16 cellular contexts compared by ENCODE assay signal in the genomic region with DNA sequence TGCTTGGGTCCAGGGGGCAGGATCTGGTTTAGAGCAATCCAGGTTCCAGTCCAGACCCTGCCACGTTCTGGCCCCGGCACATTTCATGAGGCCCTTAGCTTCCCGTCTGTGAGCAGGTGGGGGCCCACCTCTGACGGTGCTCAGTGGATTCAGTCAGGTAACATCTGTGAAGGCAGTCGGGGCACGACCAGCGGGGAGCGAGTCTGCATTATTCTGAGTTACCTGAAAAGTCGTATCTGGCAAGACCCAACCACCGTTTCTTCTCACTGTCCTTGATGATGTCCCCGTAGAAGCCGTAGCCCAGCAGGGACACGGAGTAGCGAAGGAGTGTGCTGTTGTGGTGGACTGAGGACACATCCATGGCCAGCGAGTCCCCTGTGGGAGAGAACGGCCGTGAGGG.
"Had no signal": no experiment of that assay in that cellular context is flagged by ENCODE, and none has a peak within 500 bp of the region (broad histone marks: within the 10 kb centered on the region; RNA-seq: fewer than 3 reads in every experiment).

No MANE protein-coding gene starts in this region.

- H3K27me3 ChIP-seq: heart left ventricle, neutrophil, stomach, transverse colon had no signal

- ATAC-seq: esophagus mucosa; heart left ventricle; mucosa of descending colon; naive thymus-derived CD8-positive, alpha-beta T cell; sciatic nerve had no signal

- H3K4me1 Mint-ChIP-seq: naive thymus-derived CD8-positive, alpha-beta T cell had no signal

- H3K9me3 ChIP-seq: heart left ventricle, mucosa of descending colon, neutrophil, stomach, thoracic aorta, transverse colon had no signal

- H3K27me3 Mint-ChIP-seq: naive thymus-derived CD8-positive, alpha-beta T cell had no signal

- H3K4me3 ChIP-seq: heart left ventricle, mucosa of descending colon, skin epidermis, stomach, thoracic aorta, transverse colon had no signal

- DNase-seq: effector memory CD4-positive, alpha-beta T cell; hippocampal formation; kidney glomerular epithelial cell; naive thymus-derived CD8-positive, alpha-beta T cell; stimulated activated CD4-positive, alpha-beta T cell treated with anti-CD3 and anti-CD28 coated beads, Interleukin-2, amount 100 ng/mL, for 24 hours; stimulated activated naive CD4-positive, alpha-beta T cell; stomach; substantia nigra; transverse colon had no signal

- H3K9me3 Mint-ChIP-seq: naive thymus-derived CD8-positive, alpha-beta T cell had no signal

- H3K4me3 Mint-ChIP-seq: naive thymus-derived CD8-positive, alpha-beta T cell had no signal

- H3K27ac ChIP-seq: heart left ventricle, neutrophil, skin epidermis, stomach, thoracic aorta, transverse colon had no signal

- H3K4me1 ChIP-seq: heart left ventricle, transverse colon had no signal
